Comparison of ENCODE assay signal across 18 cellular contexts in the genomic region with DNA sequence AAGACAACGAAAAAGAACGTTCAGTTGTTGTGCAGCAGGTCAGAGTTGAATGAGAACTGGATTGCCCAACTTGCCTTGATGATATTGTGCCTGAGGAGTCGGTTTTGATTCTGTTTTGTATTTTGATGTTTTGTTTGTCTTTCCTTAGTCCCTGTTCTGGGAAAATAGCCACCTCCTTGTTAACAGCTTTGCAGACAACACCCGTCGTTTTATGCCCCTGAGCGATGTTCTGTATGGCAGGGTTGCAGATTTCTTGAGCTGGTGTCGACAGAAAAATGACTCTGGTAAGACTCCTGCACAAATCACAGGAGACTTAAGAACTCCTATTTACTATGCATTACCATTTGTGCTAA.
"Had no signal": no experiment of that assay in that cellular context is flagged by ENCODE, and none has a peak within 500 bp of the region (broad histone marks: within the 10 kb centered on the region; RNA-seq: fewer than 3 reads in every experiment).

No MANE protein-coding gene starts in this region.

- H3K27me3 ChIP-seq: pancreas, sigmoid colon, thyroid gland had no signal

- DNase-seq: activated CD8-positive, alpha-beta memory T cell treated with anti-CD3 and anti-CD28 coated beads for 24 hours; activated CD8-positive, alpha-beta memory T cell treated with anti-CD3 and anti-CD28 coated beads, Interleukin-2, amount 50 U/mL, for 48 hours; activated gamma-delta T cell; dermis blood vessel endothelial cell; effector memory CD4-positive, alpha-beta T cell; left ventricle myocardium superior; pancreas; sigmoid colon; stimulated activated naive B cell treated with anti-CD40 and anti-IgM and Interleukin-4, amounts not matched to agents 10 μg/mL and 1 μg/mL and 100 μg/mL, for 72 hours; thyroid gland had no signal

- H3K27ac Mint-ChIP-seq: activated naive CD4-positive, alpha-beta T cell treated with anti-CD3 and anti-CD28 coated beads, Interleukin-2, amount 50 U/mL, for 24 hours; stimulated activated naive B cell treated with anti-CD40 and anti-IgM and Interleukin-4, amounts not matched to agents 10 μg/mL and 1 μg/mL and 100 μg/mL, for 72 hours; T-helper 1 cell treated with Interleukin-12 subunit alpha and Interleukin-12 subunit beta and Interleukin-4 antibody, amounts not matched to agents 30 μg/mL and 1 μg/mL, for 36 hours had no signal

- H3K27ac ChIP-seq: pancreas, thyroid gland had no signal

- H3K36me3 Mint-ChIP-seq: activated naive CD4-positive, alpha-beta T cell treated with anti-CD3 and anti-CD28 coated beads, Interleukin-2, amount 50 U/mL, for 24 hours; stimulated activated naive B cell treated with anti-CD40 and anti-IgM and Interleukin-4, amounts not matched to agents 10 μg/mL and 1 μg/mL and 100 μg/mL, for 72 hours had no signal

- FAIRE-seq: endothelial cell of umbilical vein, frontal cortex, pancreas, urothelium cell line had no signal

- H3K4me3 Mint-ChIP-seq: activated naive CD4-positive, alpha-beta T cell treated with anti-CD3 and anti-CD28 coated beads, Interleukin-2, amount 50 U/mL, for 24 hours; neural crest cell; stimulated activated naive B cell treated with anti-CD40 and anti-IgM and Interleukin-4, amounts not matched to agents 10 μg/mL and 1 μg/mL and 100 μg/mL, for 72 hours; T-helper 1 cell treated with Interleukin-12 subunit alpha and Interleukin-12 subunit beta and Interleukin-4 antibody, amounts not matched to agents 30 μg/mL and 1 μg/mL, for 36 hours had no signal

- H3K27me3 Mint-ChIP-seq: activated naive CD4-positive, alpha-beta T cell treated with anti-CD3 and anti-CD28 coated beads, Interleukin-2, amount 50 U/mL, for 24 hours had no signal

- H3K4me3 ChIP-seq: cardiac muscle cell, pancreas, sigmoid colon, thyroid gland had no signal

- ATAC-seq: activated CD4-positive, CD25-positive, alpha-beta regulatory T cell treated with anti-CD3 and anti-CD28 coated beads, Interleukin-2, amount 50 U/mL, for 24 hours; left ventricle myocardium superior; pancreas; stimulated activated naive B cell treated with anti-CD40 and anti-IgM and Interleukin-4, amounts not matched to agents 10 μg/mL and 1 μg/mL and 100 μg/mL, for 72 hours had no signal

- H3K4me1 ChIP-seq: pancreas had no signal

- H3K9me3 Mint-ChIP-seq: activated naive CD4-positive, alpha-beta T cell treated with anti-CD3 and anti-CD28 coated beads, Interleukin-2, amount 50 U/mL, for 24 hours; neural crest cell; stimulated activated naive B cell treated with anti-CD40 and anti-IgM and Interleukin-4, amounts not matched to agents 10 μg/mL and 1 μg/mL and 100 μg/mL, for 72 hours; T-helper 1 cell treated with Interleukin-12 subunit alpha and Interleukin-12 subunit beta and Interleukin-4 antibody, amounts not matched to agents 30 μg/mL and 1 μg/mL, for 36 hours had no signal

- H3K36me3 ChIP-seq: cardiac muscle cell, pancreas, sigmoid colon, thyroid gland had no signal

- H3K9me3 ChIP-seq: pancreas, sigmoid colon, thyroid gland had no signal
